8 cellular contexts compared by ENCODE assay signal in genomic region chr22:17629167-17629489, GRCh38. TPM values are rescaled to one million over a fixed set of nuclear protein-coding genes. Genes with fewer than 3 reads are reported as not detected.
DNase-seq lines count a peak whose midpoint lies in the region; ATAC-seq and TF ChIP-seq lines count a peak whose summit lies in the region.

No MANE protein-coding gene starts in this region.

- H3K27ac ChIP-seq in CD8-positive, alpha-beta T cell (ENCODE audit: low read depth, low read length), result peak overlapping the region; percentile 93
- peak overlapping the region; percentile 78 for H3K27ac ChIP-seq in PC-9
- peak overlapping the region; percentile 98 for H3K27ac ChIP-seq in neutrophil

- H3K27me3 Mint-ChIP-seq in CD8-positive, alpha-beta T cell (ENCODE audit: low read depth), result no peaks in the 10 kb centered on the region

- peaks cover 11% of the 10 kb centered on the region for H4K20me1 ChIP-seq in PC-9 (ENCODE audit: insufficient read depth)

- POLR2A ChIA-PET in CD8-positive, alpha-beta T cell (lab: Charles Lee), result interaction anchor here (1.3 kb wide), 1 partner anchor 10 kb away, joined by 9 read pairs; the partner anchor contains the start of gene BCL2L13
- POLR2A ChIA-PET in PC-9 (lab: Charles Lee; ENCODE audit: unreplicated experiment), result interaction anchor here (0.6 to 0.7 kb wide), 3 partner anchors 10 to 1544 kb away, joined by 3 to 5 read pairs (median 3); no protein-coding TSS in a partner anchor

- H3K9me3 Mint-ChIP-seq in CD8-positive, alpha-beta T cell, result no peaks in the 10 kb centered on the region

- H3K4me1 Mint-ChIP-seq in CD8-positive, alpha-beta T cell (ENCODE audit: low read depth), result peaks cover 28% of the 10 kb centered on the region

- H3K9me3 ChIP-seq in CD8-positive, alpha-beta T cell (ENCODE audit: low read length), result no peaks in the 10 kb centered on the region
- H3K9me3 ChIP-seq in PC-9 (ENCODE audit: insufficient read depth, low read depth) (no peaks in the 10 kb centered on the region), neutrophil (no peaks in the 10 kb centered on the region)

- no peak for TF ChIP-seq CTCF in CD8-positive, alpha-beta T cell (IDR thresholded peaks at IDR 0.05)
- no peak for TF ChIP-seq CTCF in PC-9 (conservative IDR thresholded peaks at IDR 0.05)
- no peak for TF ChIP-seq CTCF in epithelial cell of esophagus (IDR thresholded peaks at IDR 0.05; ENCODE audit: insufficient read depth, low read depth, low read length, missing control alignments)
- no peak for TF ChIP-seq CTCF in neutrophil (IDR thresholded peaks at IDR 0.05)

- CTCF ChIA-PET in CD8-positive, alpha-beta T cell (lab: Charles Lee), result no interaction called here
- CTCF ChIA-PET in PC-9 (lab: Charles Lee), result interaction anchor here (0.6 kb wide), 1 partner anchor 261 kb away, joined by 4 read pairs; no protein-coding TSS in a partner anchor

- intact Hi-C loops in CD8-positive, alpha-beta T cell (cut with DNase I, micrococcal nuclease), result loop anchor here (2.0 to 5.0 kb wide), 4 partner anchors 148 to 544 kb away; partner anchors contain the start of genes HDHD5 (in 1 of the 2), IL17RA (in 1 of the 2) and PEX26 (in 1 of the 2)
- intact Hi-C loops in PC-9 (cut with micrococcal nuclease; ENCODE audit: unreplicated experiment), result loop anchor here (2.0 kb wide), 1 partner anchor 78 kb away; no protein-coding TSS in a partner anchor

- H3K27me3 ChIP-seq in CD8-positive, alpha-beta T cell (ENCODE audit: insufficient read depth, low read length), result no peaks in the 10 kb centered on the region
- no peaks in the 10 kb centered on the region for H3K27me3 ChIP-seq in PC-9 (ENCODE audit: insufficient read depth, low read depth)
- H3K27me3 ChIP-seq in neutrophil, result no peaks in the 10 kb centered on the region

- peaks cover 43% of the 10 kb centered on the region for H3K79me2 ChIP-seq in PC-9 (ENCODE audit: low read depth)

- peak overlapping the region; percentile 99 for H3K27ac Mint-ChIP-seq in CD8-positive, alpha-beta T cell

- no peaks in the 10 kb centered on the region for H3K9me2 ChIP-seq in PC-9 (ENCODE audit: insufficient read depth)

- peak; percentile 5 for ATAC-seq in CD8-positive, alpha-beta T cell
- no peak for ATAC-seq in GM21825 (IDR thresholded peaks at IDR 0.05; ENCODE audit: unreplicated experiment)
- no peak for ATAC-seq in HG03045 (IDR thresholded peaks at IDR 0.05; ENCODE audit: unreplicated experiment)

- BruUV-seq in PC-9 (replicated peaks; lab: Mats Ljungman, UMichigan), result TSS peak; percentile 91

- peak overlapping the region; percentile 73 for H3K4me2 ChIP-seq in PC-9

- H2AFZ ChIP-seq in PC-9, result peak overlapping the region; percentile 75

- peaks cover 28% of the 10 kb centered on the region for H3F3A ChIP-seq in PC-9 (ENCODE audit: insufficient read depth, low read depth)

- peaks cover 20% of the 10 kb centered on the region for H3K36me3 Mint-ChIP-seq in CD8-positive, alpha-beta T cell

- peaks cover 19% of the 10 kb centered on the region for H3K4me1 ChIP-seq in CD8-positive, alpha-beta T cell (ENCODE audit: insufficient read depth, low read length)
- H3K4me1 ChIP-seq in PC-9 (replicated peaks; ENCODE audit: insufficient read depth), result peaks cover 31% of the 10 kb centered on the region
- H3K4me1 ChIP-seq in neutrophil (ENCODE audit: control insufficient read depth in 1 of 2, insufficient read depth in 1 of 2, low read depth in 1 of 2, low read length in 1 of 2), result peaks cover 25 to 28% of the 10 kb centered on the region in 2 experiments

- H3K4me3 Mint-ChIP-seq in CD8-positive, alpha-beta T cell, result peak overlapping the region; percentile 97

- no peak for DNase-seq in CD8-positive, alpha-beta T cell
- DNase-seq in PC-9 (no peak), epithelial cell of esophagus (ENCODE audit: low read depth) (no peak), OCI-M2 (lab: John Stamatoyannopoulos, UW; ENCODE audit: unreplicated experiment) (no peak)
- no peak for DNase-seq in effector CD4-positive, alpha-beta T cell

- peak overlapping the region; percentile 84 for H3K4me3 ChIP-seq in CD8-positive, alpha-beta T cell (ENCODE audit: low read depth, low read length)
- H3K4me3 ChIP-seq in PC-9 (peak overlapping the region; percentile 94), epithelial cell of esophagus (ENCODE audit: low read length) (peak overlapping the region; percentile 94), neutrophil (ENCODE audit: low read depth in 1 of 2, low read length in 1 of 2) (peak overlapping the region; percentile 97 to 99)

- no peaks in the 10 kb centered on the region for H3K36me3 ChIP-seq in CD8-positive, alpha-beta T cell (ENCODE audit: insufficient read depth, low read length)
- H3K36me3 ChIP-seq in PC-9 (ENCODE audit: low read depth), result no peaks in the 10 kb centered on the region
- H3K36me3 ChIP-seq in neutrophil, result no peaks in the 10 kb centered on the region

RNA-seq across cellular contexts. Expression of gene ATP6V1E1, which starts 0.6 kb away (rescaled TPM):
- 10 to 100 TPM; 49.8 to 53.0 TPM for total RNA-seq in CD8-positive, alpha-beta T cell
- 53.5 and 58.0 TPM in 2 replicates for total RNA-seq in PC-9 (2021)

RNA-seq across cellular contexts. Expression of gene BCL2L13, which starts 9.4 kb away (rescaled TPM):
- total RNA-seq in CD8-positive, alpha-beta T cell, result 1 to 10 TPM; 7.8 to 9.5 TPM
- total RNA-seq in PC-9 (2021), result 43.1 and 46.3 TPM in 2 replicates
